Comparison of ENCODE assay signal across 8 cellular contexts in genomic region chr6:2749972-2750600, GRCh38. TPM values are rescaled to one million over a fixed set of nuclear protein-coding genes. Genes with fewer than 3 reads are reported as not detected.
A peak's percentile ranks its signal among the peaks of the same experiment; 100 is the strongest.
DNase-seq lines count a peak whose midpoint lies in the region; ATAC-seq and TF ChIP-seq lines count a peak whose summit lies in the region.

No MANE protein-coding gene starts in this region.

- H3K27ac ChIP-seq in psoas muscle = peak overlapping the region; percentile 68

- no peaks in the 10 kb centered on the region for H3K27me3 ChIP-seq in psoas muscle (ENCODE audit: insufficient read depth in 3 of 3, low read length in 2 of 3)

- no peaks in the 10 kb centered on the region for H3K9me3 ChIP-seq in psoas muscle

- H3K4me3 ChIP-seq in psoas muscle = peak overlapping the region; percentile 54

- ATAC-seq in psoas muscle (peak in 2 of 4 donors; percentile 33 to 41), GM21526 (IDR thresholded peaks at IDR 0.05; ENCODE audit: low FRiP score, unreplicated experiment) (no peak)

- 4 to 17% (median 5%) methylated on average over 11 of the region's 11 CpGs for WGBS in psoas muscle, 3 donors

- no peaks in the 10 kb centered on the region for H3K36me3 ChIP-seq in psoas muscle (ENCODE audit: insufficient read depth in 1 of 2, low read depth in 1 of 2)

- intact Hi-C loops in psoas muscle (cut with DNase I) = loop anchor here (10.0 kb wide), 1 partner anchor 1145 kb away; the partner anchor contains the start of gene FOXC1 (in 2 of the 2)

- TF ChIP-seq CTCF in psoas muscle (IDR thresholded peaks at IDR 0.05) = peak; percentile 90

- H3K4me1 ChIP-seq in psoas muscle = peaks cover 46% of the 10 kb centered on the region

- peak; percentile 83 for DNase-seq in CD1c-positive myeloid dendritic cell (ENCODE audit: extremely low spot score)
- DNase-seq in HT1080 (ENCODE audit: low read depth) = peak; percentile 46
- peak; percentile 64 for DNase-seq in SHP77 treated with DMSO at 0.1 percent for 48 hours (lab: John Stamatoyannopoulos, UW)
- DNase-seq in activated naive CD4-positive, alpha-beta T cell treated with Interleukin-2 at 50 U/mL for 16 hours = peak; percentile 69
- DNase-seq in glomerular visceral epithelial cell (ENCODE audit: extremely low spot score) = peak; percentile 57
- peak; percentile 50 to 66 for DNase-seq in psoas muscle
- DNase-seq in ecto neural progenitor cell (ENCODE audit: low spot score) = no peak

RNA-seq across cellular contexts. Expression of gene MYLK4, which starts 0.6 kb away (rescaled TPM):
- total RNA-seq in HT1080 (2014; rRNA removed; shearing (Covaris generic)) = 0.02 TPM in 1 of 2 replicates, not detected in the other
- polyA plus RNA-seq in HT1080 (2015; cell fraction: cytosol; rRNA removed) = 0.07 TPM in 2 replicates
- 0.13 and 0.42 TPM in 2 replicates for polyA plus RNA-seq in HT1080 (2015; cell fraction: nucleus; rRNA removed)
- total RNA-seq in psoas muscle = 10 to 100 TPM in 1 of 4 donors, 1 to 10 TPM in 3; 1.2 to 23.4 (median 2.2) TPM
- 100 to 1,000 TPM in 1 of 3 donors, 10 to 100 TPM in 1, under 1 TPM in 1; 0.09 to 143 (median 30.0) TPM for polyA plus RNA-seq in psoas muscle

RNA-seq across cellular contexts. Expression of gene WRNIP1, which starts 15.1 kb away (rescaled TPM):
- 82.7 and 88.5 TPM in 2 replicates for total RNA-seq in HT1080 (2014; rRNA removed; shearing (Covaris generic))
- 53.5 and 53.7 TPM in 2 replicates for polyA plus RNA-seq in HT1080 (2015; cell fraction: cytosol; rRNA removed)
- polyA plus RNA-seq in HT1080 (2015; cell fraction: nucleus; rRNA removed) = 43.0 and 46.5 TPM in 2 replicates
- total RNA-seq in psoas muscle = 10 to 100 TPM; 26.5 to 53.3 (median 41.3) TPM
- 10 to 100 TPM; 38.0 to 73.9 (median 56.4) TPM for polyA plus RNA-seq in psoas muscle
